ENCODE assay signal across 27 cellular contexts in the genomic region with DNA sequence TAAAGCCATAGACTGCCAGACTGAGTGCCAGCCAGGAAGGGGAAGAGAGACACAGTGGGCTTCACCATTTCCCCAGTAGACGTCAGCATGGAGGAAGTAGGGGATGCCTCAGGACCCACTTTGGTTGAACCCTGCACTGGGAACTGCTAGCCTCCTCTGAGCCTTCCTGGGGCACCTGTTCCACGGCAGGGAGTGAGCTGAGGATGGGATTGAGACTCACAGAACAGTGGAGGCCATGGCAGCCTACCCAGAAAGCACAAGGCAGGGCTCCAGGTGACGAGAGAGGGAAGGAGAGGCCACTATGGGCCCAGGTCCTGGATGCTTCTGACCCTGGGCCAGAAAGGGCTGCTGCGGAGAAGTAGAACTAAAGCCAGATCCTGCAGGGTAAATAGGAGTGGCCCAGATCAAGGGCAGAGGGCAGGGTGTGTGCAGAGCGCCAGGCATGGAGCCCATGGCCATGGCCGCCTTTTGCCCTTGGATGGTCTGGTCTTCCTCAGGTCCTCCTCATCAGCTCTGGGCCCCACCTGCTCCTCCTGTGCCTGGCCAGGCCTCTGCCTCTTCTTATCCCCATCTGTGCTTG.
"Had no signal": no experiment of that assay in that cellular context is flagged by ENCODE, and none has a peak within 500 bp of the region (broad histone marks: within the 10 kb centered on the region; RNA-seq: fewer than 3 reads in every experiment).

No MANE protein-coding gene starts in this region.

- H3K27me3 Mint-ChIP-seq: activated CD4-positive, alpha-beta memory T cell treated with anti-CD3 and anti-CD28 coated beads for 36 hours; activated CD4-positive, alpha-beta T cell treated with anti-CD3 and anti-CD28 coated beads, Interleukin-2, amount 10 ng/mL, durations not matched to agents 24 days and 14 days; naive thymus-derived CD4-positive, alpha-beta T cell had no signal

- DNase-seq: activated CD4-positive, alpha-beta memory T cell treated with anti-CD3 and anti-CD28 coated beads for 36 hours; activated CD4-positive, alpha-beta T cell treated with anti-CD3 and anti-CD28 coated beads, Interleukin-2, amount 10 ng/mL, durations not matched to agents 24 days and 14 days; activated CD8-positive, alpha-beta memory T cell treated with anti-CD3 and anti-CD28 coated beads, Interleukin-2, amount 50 U/mL, for 4 hours; activated gamma-delta T cell treated with Interleukin-2 at 50 U/mL for 16 hours; activated T-cell treated with anti-CD3 and anti-CD28 coated beads, Interleukin-2, amount 50 U/mL, for 1 hour; cerebellar nuclear complex; colonic mucosa; effector CD8-positive, alpha-beta T cell; kidney glomerular epithelial cell; midbrain; naive thymus-derived CD4-positive, alpha-beta T cell; psoas muscle; SK-N-SH; stimulated activated CD4-positive, alpha-beta T cell treated with anti-CD3 and anti-CD28 coated beads, Interleukin-15, amount 100 ng/mL, for 24 hours; stimulated activated naive CD4-positive, alpha-beta T cell; SW 1271; T1000; testis; trophoblast cell had no signal

- H3K9me3 Mint-ChIP-seq: activated CD4-positive, alpha-beta T cell treated with anti-CD3 and anti-CD28 coated beads, Interleukin-2, amount 10 ng/mL, durations not matched to agents 24 days and 14 days had no signal

- H3K27ac Mint-ChIP-seq: activated CD4-positive, alpha-beta memory T cell treated with anti-CD3 and anti-CD28 coated beads for 36 hours; activated CD4-positive, alpha-beta T cell treated with anti-CD3 and anti-CD28 coated beads, Interleukin-2, amount 10 ng/mL, durations not matched to agents 24 days and 14 days; activated naive CD4-positive, alpha-beta T cell treated with anti-CD3 and anti-CD28 coated beads, Interleukin-2, amount 50 U/mL, for 72 hours; activated T-helper 1 cell treated with anti-CD3 and anti-CD28 coated beads, Interleukin-12 subunit alpha, Interleukin-12 subunit beta, Interleukin-2, Interleukin-4 antibody, amounts not matched to agents 30 ng/mL and 10 ng/mL and 1 ng/mL, durations not matched to agents 14 hours and 24 hours and 36 hours; naive thymus-derived CD4-positive, alpha-beta T cell; T-helper 1 cell treated with Interleukin-12 subunit alpha and Interleukin-12 subunit beta and Interleukin-4 antibody, amounts not matched to agents 30 μg/mL and 1 μg/mL, for 36 hours had no signal

- H3K4me1 Mint-ChIP-seq: activated CD4-positive, alpha-beta T cell treated with anti-CD3 and anti-CD28 coated beads, Interleukin-2, amount 10 ng/mL, durations not matched to agents 24 days and 14 days had no signal

- H3K36me3 ChIP-seq: adrenal gland, cardiac muscle cell, colonic mucosa, neural progenitor cell had no signal

- H3K9me3 ChIP-seq: adrenal gland, colonic mucosa, psoas muscle, SK-N-SH, testis had no signal

- ATAC-seq: activated naive CD4-positive, alpha-beta T cell treated with anti-CD3 and anti-CD28 coated beads, Interleukin-2, amount 50 U/mL, for 72 hours; body of pancreas; naive thymus-derived CD4-positive, alpha-beta T cell; psoas muscle had no signal

- H3K27me3 ChIP-seq: adrenal gland, body of pancreas, cardiac muscle cell, colonic mucosa, neural progenitor cell, testis had no signal

- H3K27ac ChIP-seq: adrenal gland, body of pancreas, cardiac muscle cell, colonic mucosa, neural progenitor cell, psoas muscle, testis had no signal

- H3K4me3 ChIP-seq: adrenal gland, body of pancreas, cardiac muscle cell, colonic mucosa, neural progenitor cell, psoas muscle, smooth muscle cell, testis had no signal

- H3K4me1 ChIP-seq: adrenal gland, body of pancreas, colonic mucosa, psoas muscle, testis had no signal

- H3K4me3 Mint-ChIP-seq: activated CD4-positive, alpha-beta memory T cell treated with anti-CD3 and anti-CD28 coated beads for 36 hours; activated CD4-positive, alpha-beta T cell treated with anti-CD3 and anti-CD28 coated beads, Interleukin-2, amount 10 ng/mL, durations not matched to agents 24 days and 14 days; activated T-helper 1 cell treated with anti-CD3 and anti-CD28 coated beads, Interleukin-12 subunit alpha, Interleukin-12 subunit beta, Interleukin-2, Interleukin-4 antibody, amounts not matched to agents 30 ng/mL and 10 ng/mL and 1 ng/mL, durations not matched to agents 14 hours and 24 hours and 36 hours; T-helper 1 cell treated with Interleukin-12 subunit alpha and Interleukin-12 subunit beta and Interleukin-4 antibody, amounts not matched to agents 30 μg/mL and 1 μg/mL, for 36 hours had no signal
